ENCODE assay signal across 8 cellular contexts in the genomic region with DNA sequence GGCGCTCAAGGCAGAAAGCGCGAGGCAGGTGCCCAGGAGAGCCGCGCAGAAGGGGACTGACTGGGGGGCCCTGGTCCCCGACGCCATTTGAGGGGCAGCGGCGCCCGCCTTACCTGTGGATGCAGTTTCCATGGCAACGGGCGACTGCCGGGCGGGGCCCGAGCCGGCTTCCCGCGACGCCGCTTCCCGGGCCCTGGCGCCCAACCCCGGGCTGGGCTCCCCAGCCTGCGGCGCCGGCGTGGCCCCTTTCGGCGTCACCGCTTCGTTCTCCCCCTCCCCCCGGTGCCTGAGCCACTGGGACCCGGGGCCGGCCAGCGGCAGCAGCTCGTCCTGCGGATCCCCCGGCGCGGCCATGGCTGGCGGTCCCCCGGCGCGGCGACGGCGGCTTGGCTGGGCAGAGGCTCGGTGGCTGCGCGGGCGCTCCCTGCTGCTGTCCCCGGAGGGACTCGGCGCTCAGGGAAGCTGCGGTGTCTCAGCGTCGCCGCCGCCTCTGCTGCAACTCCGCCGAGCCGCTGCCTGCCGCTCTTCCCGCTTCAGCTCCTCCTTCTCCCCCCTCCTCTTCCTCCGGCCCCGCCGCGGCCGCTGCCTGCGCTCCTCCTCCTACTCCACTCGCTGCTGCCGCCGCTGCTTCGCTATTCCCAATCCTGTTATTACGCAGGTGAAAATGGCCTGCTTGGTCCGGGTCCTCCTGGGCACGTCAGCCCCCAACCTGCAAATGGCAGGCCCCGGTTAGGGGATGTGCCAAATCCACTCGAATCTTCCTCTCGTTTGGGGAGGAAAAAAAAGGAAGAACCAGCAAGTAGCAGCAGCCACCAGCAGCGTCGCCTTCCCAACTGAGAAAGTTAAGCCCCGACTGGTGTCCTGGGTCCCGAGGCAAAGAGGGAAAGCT. TPM values are rescaled to one million over a fixed set of nuclear protein-coding genes. Genes with fewer than 3 reads are reported as not detected.
DNase-seq lines count a peak whose midpoint lies in the region; ATAC-seq, FAIRE-seq and TF ChIP-seq lines count a peak whose summit lies in the region.

Gene RTN1 (minus strand): TSS at position 500 of the 889 bp plus-strand sequence. CDS start 146 bp downstream, at position 354.

- H3K27ac ChIP-seq in aorta (ENCODE audit: low read depth in 1 of 2, low read length in 2 of 2), result peak within 1 kb of the TSS in 1 of 2 donors; percentile 69

- peak within 1 kb of the TSS; percentile 55 to 88 for H3K4me3 ChIP-seq in aorta (ENCODE audit: low read length in 2 of 2)

- no peaks in the 10 kb centered on the region for H3K36me3 ChIP-seq in aorta (ENCODE audit: control insufficient read depth in 1 of 2, insufficient read depth in 2 of 2, low read length in 1 of 2)

- H3K27me3 ChIP-seq in aorta (ENCODE audit: control insufficient read depth in 1 of 2, insufficient read depth in 2 of 2, low read length in 1 of 2), result no peaks in the 10 kb centered on the region

- TF ChIP-seq CTCF in natural killer cell (IDR thresholded peaks at IDR 0.05), result no peak

- peak in 2 of 3 donors; percentile 4 to 20 for DNase-seq in stimulated activated CD4-positive, alpha-beta T cell treated with anti-CD3 and anti-CD28 coated beads, Interleukin-12 subunit alpha, Interleukin-12 subunit beta, amount 100 ng/mL, for 48 hours (ENCODE audit: low read depth in 2 of 3, low spot score in 1 of 3)
- DNase-seq in stimulated activated CD4-positive, alpha-beta T cell treated with anti-CD3 and anti-CD28 coated beads, Interleukin-4, amount 100 ng/mL, for 24 hours, result no peak
- DNase-seq in NCI-H460 (ENCODE audit: extremely low read depth, low read depth) (peak; percentile 68), frontal cortex (ENCODE audit: low spot score in 2 of 2) (peak; percentile 54 to 63), natural killer cell (no peak), aorta (peak; percentile 86 to 92)
- DNase-seq in activated CD8-positive, alpha-beta memory T cell treated with anti-CD3 and anti-CD28 coated beads, Interleukin-2, amount 50 U/mL, for 4 hours, result peak; percentile 21

- no peaks in the 10 kb centered on the region for H3K9me3 ChIP-seq in aorta (ENCODE audit: control insufficient read depth, low read length)

- H3K9me3 Mint-ChIP-seq in natural killer cell, result no peaks in the 10 kb centered on the region

- ATAC-seq in HG02981 (IDR thresholded peaks at IDR 0.05; ENCODE audit: unreplicated experiment), result peak; percentile 43
- peak in 1 of 3 donors; percentile 50 for ATAC-seq in natural killer cell
- peak; percentile 91 for ATAC-seq in aorta (ENCODE audit: low FRiP score)

- H3K27me3 Mint-ChIP-seq in natural killer cell (ENCODE audit: low read depth in 2 of 2), result peaks cover 29 to 54% of the 10 kb centered on the region in 2 donors

- FAIRE-seq in frontal cortex (lab: Jason Lieb, UNC), result no peak

- peaks cover 7% of the 10 kb centered on the region for H3K36me3 Mint-ChIP-seq in natural killer cell

- H3K4me1 ChIP-seq in aorta (ENCODE audit: control insufficient read depth in 1 of 2, insufficient read depth in 2 of 2, low read length in 2 of 2), result no peaks in the 10 kb centered on the region

- H3K27ac Mint-ChIP-seq in natural killer cell, result no peak within 1 kb of the TSS

- whole genome bisulfite sequencing in aorta, 2 donors, result 0% methylated on average over 58 to 84 of the region's 84 CpGs

- H3K4me3 Mint-ChIP-seq in natural killer cell, result peak within 1 kb of the TSS; percentile 87

- intact Hi-C loops in natural killer cell (cut with micrococcal nuclease) (no loop called here), aorta (cut with DNase I) (loop anchor here in 1 of 2 donors (10.0 kb wide), 1 partner anchor 156 kb away; no protein-coding TSS in a partner anchor)

- peaks cover 0 to 5% of the 10 kb centered on the region in 2 donors for H3K4me1 Mint-ChIP-seq in natural killer cell

RNA-seq across cellular contexts. Expression of gene RTN1, which starts in this region (rescaled TPM):
- 68.2 and 70.2 TPM in 2 replicates for total RNA-seq in NCI-H460 (2014; rRNA removed; shearing (Covaris generic))
- polyA plus RNA-seq in NCI-H460 (2014; cell fraction: nucleus; rRNA removed), result 80.8 and 89.1 TPM in 2 replicates
- total RNA-seq in frontal cortex, result 877 TPM
- total RNA-seq in natural killer cell, result 1 to 10 TPM; 1.9 to 3.6 (median 2.3) TPM
- total RNA-seq in aorta, result 10 to 100 TPM; 17.8 to 42.4 TPM
- polyA plus RNA-seq in aorta, result 10 to 100 TPM; 21.4 to 43.7 TPM

Comparison
In these comparisons a context has a peak if more than half of its experiments do, and no peak if none do; other contexts are left out.
1. RNA of gene RTN1 (total RNA-seq): 877 TPM in frontal cortex (single experiment); 68.2 to 70.2 TPM in NCI-H460, 17.8 to 42.4 TPM in aorta and 1.9 to 3.6 TPM in natural killer cell; every median in the first group is over 10 times any median in the second.
2. DNase-seq: peak in stimulated activated CD4-positive, alpha-beta T cell treated with anti-CD3 and anti-CD28 coated beads, Interleukin-12 subunit alpha, Interleukin-12 subunit beta, amount 100 ng/mL, for 48 hours (2 of 3), NCI-H460 (single experiment), activated CD8-positive, alpha-beta memory T cell treated with anti-CD3 and anti-CD28 coated beads, Interleukin-2, amount 50 U/mL, for 4 hours (single experiment), frontal cortex (2 of 2) and aorta (2 of 2); none in stimulated activated CD4-positive, alpha-beta T cell treated with anti-CD3 and anti-CD28 coated beads, Interleukin-4, amount 100 ng/mL, for 24 hours (single experiment) and natural killer cell (single experiment).